In the genomic region with DNA sequence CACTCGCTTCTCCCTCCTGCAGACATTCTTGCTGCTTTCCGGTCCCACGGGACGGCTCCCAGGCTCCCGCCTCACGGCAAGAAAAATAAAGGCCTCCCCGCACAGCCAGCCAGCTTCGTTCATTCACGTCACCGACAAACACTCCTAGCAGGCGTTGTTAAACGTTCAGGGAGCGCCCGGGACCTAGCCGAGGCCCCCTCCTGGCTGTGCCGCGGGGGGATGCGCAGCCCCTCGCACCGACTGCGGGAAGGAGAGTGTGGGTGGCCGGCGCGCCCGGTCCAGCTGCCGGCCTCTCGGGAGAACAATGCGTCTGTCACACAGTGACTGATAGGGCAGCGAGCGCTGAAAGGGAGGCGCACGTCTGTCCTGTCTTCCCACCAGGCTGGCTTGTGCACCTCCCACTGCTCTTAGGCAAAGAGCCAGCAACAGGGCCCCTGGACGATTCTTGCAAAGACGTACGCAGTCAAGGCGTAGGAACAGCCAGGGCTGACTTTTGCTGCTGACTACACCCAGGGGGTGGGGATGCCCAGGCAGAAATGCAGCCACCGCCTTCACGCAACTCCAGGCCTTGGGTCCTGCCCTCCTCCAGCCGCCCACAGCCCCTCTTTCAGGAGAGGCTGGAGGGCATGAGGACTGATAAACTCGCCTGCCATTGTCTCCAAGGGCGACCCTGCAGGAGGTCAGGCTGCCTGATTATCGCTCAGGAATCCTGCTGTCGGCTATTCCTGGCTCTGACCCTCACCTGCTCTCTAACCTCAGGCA, we compare ENCODE assay signal across 8 cellular contexts.
A peak's percentile ranks its signal among the peaks of the same experiment; 100 is the strongest.
DNase-seq lines count a peak whose midpoint lies in the region; ATAC-seq and TF ChIP-seq lines count a peak whose summit lies in the region.

No MANE protein-coding gene starts in this region.

- in situ Hi-C loops in GM13977 (cut with MboI; ENCODE audit: low pct_unique_long_range_greater_than_20kb, low sequenced_read_pairs, unreplicated experiment), result no loop called here

- H3K4me2 ChIP-seq in mesenchymal stem cell (ENCODE audit: low read length, poor library complexity, severe bottlenecking), result peak overlapping the region; percentile 76

- H3K36me3 ChIP-seq in ES-I3 (ENCODE audit: insufficient read depth, low read length) (no peaks in the 10 kb centered on the region; the same call in 1 of the 2 replicates), mesenchymal stem cell (ENCODE audit: control insufficient read depth in 1 of 2, insufficient read depth in 2 of 2, low read depth in 1 of 2, low read length in 2 of 2) (no peaks in the 10 kb centered on the region)
- no peaks in the 10 kb centered on the region for H3K36me3 ChIP-seq in CD4-positive, alpha-beta memory T cell (ENCODE audit: insufficient read depth, low read length)

- H3K9ac ChIP-seq in ES-I3 (ENCODE audit: low read depth, low read length) (peak overlapping the region; percentile 48), mesenchymal stem cell (ENCODE audit: low read length) (peak overlapping the region; percentile 80)

- TF ChIP-seq POLR2A in erythroblast (IDR thresholded peaks at IDR 0.05; ENCODE audit: low read length), result no peak

- POLR2A ChIA-PET in CD4-positive, alpha-beta memory T cell (lab: Charles Lee; ENCODE audit: partially characterized antibody), result no interaction called here

- H3K27ac Mint-ChIP-seq in type B pancreatic cell, result peak overlapping the region; percentile 69
- no peak overlapping the region for H3K27ac Mint-ChIP-seq in CD4-positive, alpha-beta memory T cell

- H2AFZ ChIP-seq in mesenchymal stem cell (ENCODE audit: low read depth, low read length), result peak overlapping the region; percentile 74

- no peak for ATAC-seq in GM21737 (IDR thresholded peaks at IDR 0.05; ENCODE audit: unreplicated experiment)

- CTCF ChIA-PET in CD4-positive, alpha-beta memory T cell (lab: Charles Lee; ENCODE audit: partially characterized antibody), result interaction anchor here (0.8 kb wide), 1 partner anchor 49 kb away, joined by 3 read pairs; no protein-coding TSS in a partner anchor

- no peaks in the 10 kb centered on the region for H3K36me3 Mint-ChIP-seq in type B pancreatic cell
- H3K36me3 Mint-ChIP-seq in CD4-positive, alpha-beta memory T cell, result no peaks in the 10 kb centered on the region

- H3K18ac ChIP-seq in mesenchymal stem cell (ENCODE audit: low read depth in 1 of 2, low read length in 2 of 2), result peak overlapping the region; percentile 85 to 92

- H3K4me1 ChIP-seq in ES-I3 (ENCODE audit: insufficient read depth, low read length) (peaks cover 19% of the 10 kb centered on the region; the same call in 1 of the 2 replicates), mesenchymal stem cell (ENCODE audit: control insufficient read depth, insufficient read depth, low read depth, low read length) (peaks cover 7% of the 10 kb centered on the region)
- no peaks in the 10 kb centered on the region for H3K4me1 ChIP-seq in CD4-positive, alpha-beta memory T cell (ENCODE audit: insufficient read depth, low read length)

- peak overlapping the region; percentile 78 to 80 for H3K4ac ChIP-seq in mesenchymal stem cell (ENCODE audit: low read depth in 1 of 2, low read length in 2 of 2)

- H3K27me3 ChIP-seq in mesenchymal stem cell (ENCODE audit: control insufficient read depth in 1 of 2, insufficient read depth in 1 of 2, low read length in 2 of 2), result peaks cover 0 to 5% of the 10 kb centered on the region in 2 experiments
- peaks cover 7% of the 10 kb centered on the region for H3K27me3 ChIP-seq in CD4-positive, alpha-beta memory T cell (ENCODE audit: insufficient read depth, low read length)

- peak overlapping the region; percentile 90 for H4K91ac ChIP-seq in mesenchymal stem cell (ENCODE audit: low read length)

- no peak overlapping the region for H2AK5ac ChIP-seq in mesenchymal stem cell (ENCODE audit: low read length, severe bottlenecking)

- H2BK120ac ChIP-seq in mesenchymal stem cell (ENCODE audit: low read depth, low read length), result peak overlapping the region; percentile 94

- H3K9me3 ChIP-seq in ES-I3 (ENCODE audit: control insufficient read depth, insufficient read depth, low read length) (no peaks in the 10 kb centered on the region), mesenchymal stem cell (ENCODE audit: control insufficient read depth, low read length) (no peaks in the 10 kb centered on the region)
- H3K9me3 ChIP-seq in CD4-positive, alpha-beta memory T cell (ENCODE audit: control insufficient read depth in 1 of 2, low read length in 2 of 2), result no peaks in the 10 kb centered on the region

- peak overlapping the region; percentile 24 for H3K27ac ChIP-seq in mesenchymal stem cell (ENCODE audit: low read length, poor library complexity, severe bottlenecking)
- H3K27ac ChIP-seq in CD4-positive, alpha-beta memory T cell (ENCODE audit: low read depth, low read length), result no peak overlapping the region

- TF ChIP-seq CTCF in type B pancreatic cell (conservative IDR thresholded peaks at IDR 0.05) (no peak), GM13977 (IDR thresholded peaks at IDR 0.05; ENCODE audit: extremely low read depth, insufficient read depth, missing control alignments) (no peak)

- WGBS in mesenchymal stem cell, result under 1% methylated on average over 37 of the region's 43 CpGs

- H3K23ac ChIP-seq in mesenchymal stem cell (ENCODE audit: low read length in 2 of 2), result peak overlapping the region in 1 of 2 experiments; percentile 98

- DNase-seq in NCI-H524 (lab: John Stamatoyannopoulos, UW), result peak; percentile 70 to 86
- peak; percentile 51 to 57 for DNase-seq in erythroblast (lab: John Stamatoyannopoulos, UW)
- DNase-seq in mesenchymal stem cell, result peak; percentile 77
- DNase-seq in type B pancreatic cell (ENCODE audit: extremely low spot score, unreplicated experiment), result peak; percentile 74
- no peak for DNase-seq in GM13977 (ENCODE audit: low spot score)
- no peak for DNase-seq in CD4-positive, alpha-beta memory T cell

- H2BK15ac ChIP-seq in mesenchymal stem cell (ENCODE audit: low read depth, poor library complexity, severe bottlenecking), result peak overlapping the region; percentile 93

- peak overlapping the region; percentile 18 to 89 for H2BK12ac ChIP-seq in mesenchymal stem cell (ENCODE audit: low read length in 2 of 2)

- intact Hi-C loops in CD4-positive, alpha-beta memory T cell (cut with micrococcal nuclease), result no loop called here

- peak overlapping the region; percentile 67 for H4K8ac ChIP-seq in mesenchymal stem cell (ENCODE audit: low read length)

- peaks cover 30% of the 10 kb centered on the region for H3K27me3 Mint-ChIP-seq in type B pancreatic cell
- H3K27me3 Mint-ChIP-seq in CD4-positive, alpha-beta memory T cell, result peaks cover 33 to 39% of the 10 kb centered on the region in 2 donors

- H3K4me3 Mint-ChIP-seq in type B pancreatic cell, result peak overlapping the region; percentile 82
- H3K4me3 Mint-ChIP-seq in CD4-positive, alpha-beta memory T cell, result peak overlapping the region in 2 of 8 donors; percentile 4 to 20

- H3K9me3 Mint-ChIP-seq in type B pancreatic cell, result no peaks in the 10 kb centered on the region
- no peaks in the 10 kb centered on the region for H3K9me3 Mint-ChIP-seq in CD4-positive, alpha-beta memory T cell

- H3K79me1 ChIP-seq in mesenchymal stem cell (replicated peaks; ENCODE audit: low read length, poor library complexity, severe bottlenecking), result no peaks in the 10 kb centered on the region

- no peak overlapping the region for H2BK5ac ChIP-seq in mesenchymal stem cell (ENCODE audit: low read depth, low read length, poor library complexity, severe bottlenecking)

- peak overlapping the region in 1 of 2 experiments; percentile 82 for H3K14ac ChIP-seq in mesenchymal stem cell (ENCODE audit: low read length in 2 of 2)

- H3K4me3 ChIP-seq in mesenchymal stem cell (ENCODE audit: insufficient read depth in 1 of 2, low read depth in 1 of 2, low read length in 2 of 2), result peak overlapping the region; percentile 59 to 76
- H3K4me3 ChIP-seq in CD4-positive, alpha-beta memory T cell (ENCODE audit: low read length in 2 of 2), result no peak overlapping the region

- peaks cover 32% of the 10 kb centered on the region for H3K4me1 Mint-ChIP-seq in type B pancreatic cell (ENCODE audit: unreplicated experiment)
- peaks cover 3 to 6% (median 5%) of the 10 kb centered on the region in 4 donors for H3K4me1 Mint-ChIP-seq in CD4-positive, alpha-beta memory T cell

Comparison
In these comparisons a context has a peak if more than half of its experiments do, and no peak if none do; other contexts are left out.
1. DNase-seq: peak in NCI-H524 (2 of 2), erythroblast (2 of 2), mesenchymal stem cell (single experiment) and type B pancreatic cell (single experiment); none in GM13977 (single experiment) and CD4-positive, alpha-beta memory T cell (0 of 5).
2. H3K4me3 ChIP-seq: peak in mesenchymal stem cell (2 of 2); none in CD4-positive, alpha-beta memory T cell (0 of 2).